ENCODE assay signal across 1 cellular context in the genomic region with DNA sequence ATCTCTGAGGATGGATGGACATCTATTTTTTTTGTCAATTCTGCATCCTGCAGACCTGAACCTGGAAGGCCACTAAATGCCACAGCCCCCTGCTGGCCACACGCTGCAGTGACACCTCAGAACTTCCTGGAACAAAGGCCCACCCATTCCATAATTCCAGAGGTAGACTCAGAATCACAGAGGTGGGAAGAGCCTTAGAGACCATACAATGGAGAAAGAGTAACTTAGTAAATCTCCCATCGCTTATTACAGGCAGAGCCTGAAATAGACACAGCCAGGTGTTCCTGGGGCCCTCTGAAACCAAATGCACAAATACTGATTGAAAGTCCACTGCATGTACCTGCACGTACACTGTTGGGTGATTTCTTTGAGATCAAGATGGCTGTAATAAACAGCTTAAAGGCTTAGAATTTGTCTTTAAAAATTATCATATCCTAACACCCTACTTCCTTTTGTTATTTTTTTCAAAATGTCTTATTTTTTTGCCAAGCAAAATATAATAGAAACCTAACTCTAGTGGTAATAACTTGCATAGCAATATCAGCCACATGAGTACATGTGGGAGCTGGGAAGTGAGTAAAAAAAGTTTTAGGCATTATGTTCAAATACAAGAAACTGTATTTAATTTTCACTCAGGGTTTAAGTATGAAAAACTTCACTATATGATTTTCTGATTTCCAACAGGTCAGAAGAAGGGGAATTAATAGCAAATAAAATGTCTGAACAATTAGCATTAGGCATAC.
TF ChIP-seq lines count a peak whose summit lies in the region.

No MANE protein-coding gene starts in this region.

TF ChIP-seq in HepG2, 621 proteins besides CTCF, POLR2A, EP300 and RAD21 (continued from another document and continues in another):
- TF ChIP-seq, protein P1, sequence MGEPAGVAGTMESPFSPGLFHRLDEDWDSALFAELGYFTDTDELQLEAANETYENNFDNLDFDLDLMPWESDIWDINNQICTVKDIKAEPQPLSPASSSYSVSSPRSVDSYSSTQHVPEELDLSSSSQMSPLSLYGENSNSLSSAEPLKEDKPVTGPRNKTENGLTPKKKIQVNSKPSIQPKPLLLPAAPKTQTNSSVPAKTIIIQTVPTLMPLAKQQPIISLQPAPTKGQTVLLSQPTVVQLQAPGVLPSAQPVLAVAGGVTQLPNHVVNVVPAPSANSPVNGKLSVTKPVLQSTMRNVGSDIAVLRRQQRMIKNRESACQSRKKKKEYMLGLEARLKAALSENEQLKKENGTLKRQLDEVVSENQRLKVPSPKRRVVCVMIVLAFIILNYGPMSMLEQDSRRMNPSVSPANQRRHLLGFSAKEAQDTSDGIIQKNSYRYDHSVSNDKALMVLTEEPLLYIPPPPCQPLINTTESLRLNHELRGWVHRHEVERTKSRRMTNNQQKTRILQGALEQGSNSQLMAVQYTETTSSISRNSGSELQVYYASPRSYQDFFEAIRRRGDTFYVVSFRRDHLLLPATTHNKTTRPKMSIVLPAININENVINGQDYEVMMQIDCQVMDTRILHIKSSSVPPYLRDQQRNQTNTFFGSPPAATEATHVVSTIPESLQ (CRISPR knock-in tag; conservative IDR thresholded peaks at IDR 0.05), result no peak
- TF ChIP-seq NPAS2 (CRISPR knock-in tag; IDR thresholded peaks at IDR 0.05; ENCODE audit: borderline replicate concordance), result no peak
- TF ChIP-seq, protein P2, sequence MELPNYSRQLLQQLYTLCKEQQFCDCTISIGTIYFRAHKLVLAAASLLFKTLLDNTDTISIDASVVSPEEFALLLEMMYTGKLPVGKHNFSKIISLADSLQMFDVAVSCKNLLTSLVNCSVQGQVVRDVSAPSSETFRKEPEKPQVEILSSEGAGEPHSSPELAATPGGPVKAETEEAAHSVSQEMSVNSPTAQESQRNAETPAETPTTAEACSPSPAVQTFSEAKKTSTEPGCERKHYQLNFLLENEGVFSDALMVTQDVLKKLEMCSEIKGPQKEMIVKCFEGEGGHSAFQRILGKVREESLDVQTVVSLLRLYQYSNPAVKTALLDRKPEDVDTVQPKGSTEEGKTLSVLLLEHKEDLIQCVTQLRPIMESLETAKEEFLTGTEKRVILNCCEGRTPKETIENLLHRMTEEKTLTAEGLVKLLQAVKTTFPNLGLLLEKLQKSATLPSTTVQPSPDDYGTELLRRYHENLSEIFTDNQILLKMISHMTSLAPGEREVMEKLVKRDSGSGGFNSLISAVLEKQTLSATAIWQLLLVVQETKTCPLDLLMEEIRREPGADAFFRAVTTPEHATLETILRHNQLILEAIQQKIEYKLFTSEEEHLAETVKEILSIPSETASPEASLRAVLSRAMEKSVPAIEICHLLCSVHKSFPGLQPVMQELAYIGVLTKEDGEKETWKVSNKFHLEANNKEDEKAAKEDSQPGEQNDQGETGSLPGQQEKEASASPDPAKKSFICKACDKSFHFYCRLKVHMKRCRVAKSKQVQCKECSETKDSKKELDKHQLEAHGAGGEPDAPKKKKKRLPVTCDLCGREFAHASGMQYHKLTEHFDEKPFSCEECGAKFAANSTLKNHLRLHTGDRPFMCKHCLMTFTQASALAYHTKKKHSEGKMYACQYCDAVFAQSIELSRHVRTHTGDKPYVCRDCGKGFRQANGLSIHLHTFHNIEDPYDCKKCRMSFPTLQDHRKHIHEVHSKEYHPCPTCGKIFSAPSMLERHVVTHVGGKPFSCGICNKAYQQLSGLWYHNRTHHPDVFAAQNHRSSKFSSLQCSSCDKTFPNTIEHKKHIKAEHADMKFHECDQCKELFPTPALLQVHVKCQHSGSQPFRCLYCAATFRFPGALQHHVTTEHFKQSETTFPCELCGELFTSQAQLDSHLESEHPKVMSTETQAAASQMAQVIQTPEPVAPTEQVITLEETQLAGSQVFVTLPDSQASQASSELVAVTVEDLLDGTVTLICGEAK (IDR thresholded peaks at IDR 0.05), result no peak
- TF ChIP-seq, protein P2 (CRISPR knock-in tag; IDR thresholded peaks at IDR 0.05), result no peak
- no peak for TF ChIP-seq KMT2A (CRISPR knock-in tag; IDR thresholded peaks at IDR 0.05)
- TF ChIP-seq KLF11 (CRISPR knock-in tag; IDR thresholded peaks at IDR 0.05), result no peak
- TF ChIP-seq HMGA1 (CRISPR knock-in tag; conservative IDR thresholded peaks at IDR 0.05), result no peak
- no peak for TF ChIP-seq HHEX (CRISPR knock-in tag; IDR thresholded peaks at IDR 0.05)
- TF ChIP-seq IKZF1 (IDR thresholded peaks at IDR 0.05), result no peak
- TF ChIP-seq, protein P3, sequence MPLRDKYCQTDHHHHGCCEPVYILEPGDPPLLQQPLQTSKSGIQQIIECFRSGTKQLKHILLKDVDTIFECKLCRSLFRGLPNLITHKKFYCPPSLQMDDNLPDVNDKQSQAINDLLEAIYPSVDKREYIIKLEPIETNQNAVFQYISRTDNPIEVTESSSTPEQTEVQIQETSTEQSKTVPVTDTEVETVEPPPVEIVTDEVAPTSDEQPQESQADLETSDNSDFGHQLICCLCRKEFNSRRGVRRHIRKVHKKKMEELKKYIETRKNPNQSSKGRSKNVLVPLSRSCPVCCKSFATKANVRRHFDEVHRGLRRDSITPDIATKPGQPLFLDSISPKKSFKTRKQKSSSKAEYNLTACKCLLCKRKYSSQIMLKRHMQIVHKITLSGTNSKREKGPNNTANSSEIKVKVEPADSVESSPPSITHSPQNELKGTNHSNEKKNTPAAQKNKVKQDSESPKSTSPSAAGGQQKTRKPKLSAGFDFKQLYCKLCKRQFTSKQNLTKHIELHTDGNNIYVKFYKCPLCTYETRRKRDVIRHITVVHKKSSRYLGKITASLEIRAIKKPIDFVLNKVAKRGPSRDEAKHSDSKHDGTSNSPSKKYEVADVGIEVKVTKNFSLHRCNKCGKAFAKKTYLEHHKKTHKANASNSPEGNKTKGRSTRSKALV (CRISPR knock-in tag; IDR thresholded peaks at IDR 0.05), result 0 out of 2 replicates have a peak, but pooled peaks have one; percentile 24
- TF ChIP-seq, protein P4, sequence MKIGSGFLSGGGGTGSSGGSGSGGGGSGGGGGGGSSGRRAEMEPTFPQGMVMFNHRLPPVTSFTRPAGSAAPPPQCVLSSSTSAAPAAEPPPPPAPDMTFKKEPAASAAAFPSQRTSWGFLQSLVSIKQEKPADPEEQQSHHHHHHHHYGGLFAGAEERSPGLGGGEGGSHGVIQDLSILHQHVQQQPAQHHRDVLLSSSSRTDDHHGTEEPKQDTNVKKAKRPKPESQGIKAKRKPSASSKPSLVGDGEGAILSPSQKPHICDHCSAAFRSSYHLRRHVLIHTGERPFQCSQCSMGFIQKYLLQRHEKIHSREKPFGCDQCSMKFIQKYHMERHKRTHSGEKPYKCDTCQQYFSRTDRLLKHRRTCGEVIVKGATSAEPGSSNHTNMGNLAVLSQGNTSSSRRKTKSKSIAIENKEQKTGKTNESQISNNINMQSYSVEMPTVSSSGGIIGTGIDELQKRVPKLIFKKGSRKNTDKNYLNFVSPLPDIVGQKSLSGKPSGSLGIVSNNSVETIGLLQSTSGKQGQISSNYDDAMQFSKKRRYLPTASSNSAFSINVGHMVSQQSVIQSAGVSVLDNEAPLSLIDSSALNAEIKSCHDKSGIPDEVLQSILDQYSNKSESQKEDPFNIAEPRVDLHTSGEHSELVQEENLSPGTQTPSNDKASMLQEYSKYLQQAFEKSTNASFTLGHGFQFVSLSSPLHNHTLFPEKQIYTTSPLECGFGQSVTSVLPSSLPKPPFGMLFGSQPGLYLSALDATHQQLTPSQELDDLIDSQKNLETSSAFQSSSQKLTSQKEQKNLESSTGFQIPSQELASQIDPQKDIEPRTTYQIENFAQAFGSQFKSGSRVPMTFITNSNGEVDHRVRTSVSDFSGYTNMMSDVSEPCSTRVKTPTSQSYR (CRISPR knock-in tag; IDR thresholded peaks at IDR 0.05; ENCODE audit: borderline replicate concordance), result no peak
- no peak for TF ChIP-seq ZFYVE20 (CRISPR knock-in tag; IDR thresholded peaks at IDR 0.05; ENCODE audit: borderline replicate concordance, low read depth)
- TF ChIP-seq ZNF558 (CRISPR knock-in tag; IDR thresholded peaks at IDR 0.05; ENCODE audit: borderline replicate concordance), result no peak
- TF ChIP-seq ZFY (CRISPR knock-in tag; IDR thresholded peaks at IDR 0.05), result 0 out of 2 replicates have a peak, but pooled peaks have one; percentile 29
- peak; percentile 49; the same call in 1 of the 2 replicates for TF ChIP-seq ZFX (CRISPR knock-in tag; IDR thresholded peaks at IDR 0.05; ENCODE audit: low read depth)
- TF ChIP-seq, protein P5, sequence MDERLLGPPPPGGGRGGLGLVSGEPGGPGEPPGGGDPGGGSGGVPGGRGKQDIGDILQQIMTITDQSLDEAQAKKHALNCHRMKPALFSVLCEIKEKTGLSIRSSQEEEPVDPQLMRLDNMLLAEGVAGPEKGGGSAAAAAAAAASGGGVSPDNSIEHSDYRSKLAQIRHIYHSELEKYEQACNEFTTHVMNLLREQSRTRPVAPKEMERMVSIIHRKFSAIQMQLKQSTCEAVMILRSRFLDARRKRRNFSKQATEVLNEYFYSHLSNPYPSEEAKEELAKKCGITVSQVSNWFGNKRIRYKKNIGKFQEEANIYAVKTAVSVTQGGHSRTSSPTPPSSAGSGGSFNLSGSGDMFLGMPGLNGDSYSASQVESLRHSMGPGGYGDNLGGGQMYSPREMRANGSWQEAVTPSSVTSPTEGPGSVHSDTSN (CRISPR knock-in tag; IDR thresholded peaks at IDR 0.05), result no peak
- TF ChIP-seq, protein P6, sequence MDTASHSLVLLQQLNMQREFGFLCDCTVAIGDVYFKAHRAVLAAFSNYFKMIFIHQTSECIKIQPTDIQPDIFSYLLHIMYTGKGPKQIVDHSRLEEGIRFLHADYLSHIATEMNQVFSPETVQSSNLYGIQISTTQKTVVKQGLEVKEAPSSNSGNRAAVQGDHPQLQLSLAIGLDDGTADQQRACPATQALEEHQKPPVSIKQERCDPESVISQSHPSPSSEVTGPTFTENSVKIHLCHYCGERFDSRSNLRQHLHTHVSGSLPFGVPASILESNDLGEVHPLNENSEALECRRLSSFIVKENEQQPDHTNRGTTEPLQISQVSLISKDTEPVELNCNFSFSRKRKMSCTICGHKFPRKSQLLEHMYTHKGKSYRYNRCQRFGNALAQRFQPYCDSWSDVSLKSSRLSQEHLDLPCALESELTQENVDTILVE (CRISPR knock-in tag; IDR thresholded peaks at IDR 0.05), result no peak
- TF ChIP-seq, protein P7, sequence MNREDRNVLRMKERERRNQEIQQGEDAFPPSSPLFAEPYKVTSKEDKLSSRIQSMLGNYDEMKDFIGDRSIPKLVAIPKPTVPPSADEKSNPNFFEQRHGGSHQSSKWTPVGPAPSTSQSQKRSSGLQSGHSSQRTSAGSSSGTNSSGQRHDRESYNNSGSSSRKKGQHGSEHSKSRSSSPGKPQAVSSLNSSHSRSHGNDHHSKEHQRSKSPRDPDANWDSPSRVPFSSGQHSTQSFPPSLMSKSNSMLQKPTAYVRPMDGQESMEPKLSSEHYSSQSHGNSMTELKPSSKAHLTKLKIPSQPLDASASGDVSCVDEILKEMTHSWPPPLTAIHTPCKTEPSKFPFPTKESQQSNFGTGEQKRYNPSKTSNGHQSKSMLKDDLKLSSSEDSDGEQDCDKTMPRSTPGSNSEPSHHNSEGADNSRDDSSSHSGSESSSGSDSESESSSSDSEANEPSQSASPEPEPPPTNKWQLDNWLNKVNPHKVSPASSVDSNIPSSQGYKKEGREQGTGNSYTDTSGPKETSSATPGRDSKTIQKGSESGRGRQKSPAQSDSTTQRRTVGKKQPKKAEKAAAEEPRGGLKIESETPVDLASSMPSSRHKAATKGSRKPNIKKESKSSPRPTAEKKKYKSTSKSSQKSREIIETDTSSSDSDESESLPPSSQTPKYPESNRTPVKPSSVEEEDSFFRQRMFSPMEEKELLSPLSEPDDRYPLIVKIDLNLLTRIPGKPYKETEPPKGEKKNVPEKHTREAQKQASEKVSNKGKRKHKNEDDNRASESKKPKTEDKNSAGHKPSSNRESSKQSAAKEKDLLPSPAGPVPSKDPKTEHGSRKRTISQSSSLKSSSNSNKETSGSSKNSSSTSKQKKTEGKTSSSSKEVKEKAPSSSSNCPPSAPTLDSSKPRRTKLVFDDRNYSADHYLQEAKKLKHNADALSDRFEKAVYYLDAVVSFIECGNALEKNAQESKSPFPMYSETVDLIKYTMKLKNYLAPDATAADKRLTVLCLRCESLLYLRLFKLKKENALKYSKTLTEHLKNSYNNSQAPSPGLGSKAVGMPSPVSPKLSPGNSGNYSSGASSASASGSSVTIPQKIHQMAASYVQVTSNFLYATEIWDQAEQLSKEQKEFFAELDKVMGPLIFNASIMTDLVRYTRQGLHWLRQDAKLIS (CRISPR knock-in tag; IDR thresholded peaks at IDR 0.05), result no peak
- TF ChIP-seq ZNF121 (CRISPR knock-in tag; IDR thresholded peaks at IDR 0.05), result no peak
- TF ChIP-seq ZNF644 (CRISPR knock-in tag; IDR thresholded peaks at IDR 0.05; ENCODE audit: low read depth), result 0 out of 2 replicates have a peak, but pooled peaks have one; percentile 8
- TF ChIP-seq ZBTB20 (CRISPR knock-in tag; IDR thresholded peaks at IDR 0.05; ENCODE audit: borderline replicate concordance, low read depth), result no peak
- no peak for TF ChIP-seq DPF2 (CRISPR knock-in tag; IDR thresholded peaks at IDR 0.05; ENCODE audit: borderline replicate concordance, low read depth)
- TF ChIP-seq, protein P8, sequence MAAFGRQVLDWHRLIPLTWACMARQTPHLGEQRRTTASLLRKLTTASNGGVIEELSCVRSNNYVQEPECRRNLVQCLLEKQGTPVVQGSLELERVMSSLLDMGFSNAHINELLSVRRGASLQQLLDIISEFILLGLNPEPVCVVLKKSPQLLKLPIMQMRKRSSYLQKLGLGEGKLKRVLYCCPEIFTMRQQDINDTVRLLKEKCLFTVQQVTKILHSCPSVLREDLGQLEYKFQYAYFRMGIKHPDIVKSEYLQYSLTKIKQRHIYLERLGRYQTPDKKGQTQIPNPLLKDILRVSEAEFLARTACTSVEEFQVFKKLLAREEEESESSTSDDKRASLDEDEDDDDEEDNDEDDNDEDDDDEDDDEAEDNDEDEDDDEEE (CRISPR knock-in tag; IDR thresholded peaks at IDR 0.05), result no peak
- TF ChIP-seq GABPA (IDR thresholded peaks at IDR 0.05; ENCODE audit: low read depth, low read length), result no peak
- TF ChIP-seq GABPA (CRISPR knock-in tag; IDR thresholded peaks at IDR 0.05; ENCODE audit: low read depth), result no peak
- TF ChIP-seq ZNF329 (CRISPR knock-in tag; IDR thresholded peaks at IDR 0.05; ENCODE audit: low read depth), result no peak
- peak; percentile 36; the same call in 1 of the 2 replicates for TF ChIP-seq ETV5 (CRISPR knock-in tag; IDR thresholded peaks at IDR 0.05; ENCODE audit: borderline replicate concordance)
